Comparison of ENCODE assay signal across 2 cellular contexts in the genomic region with DNA sequence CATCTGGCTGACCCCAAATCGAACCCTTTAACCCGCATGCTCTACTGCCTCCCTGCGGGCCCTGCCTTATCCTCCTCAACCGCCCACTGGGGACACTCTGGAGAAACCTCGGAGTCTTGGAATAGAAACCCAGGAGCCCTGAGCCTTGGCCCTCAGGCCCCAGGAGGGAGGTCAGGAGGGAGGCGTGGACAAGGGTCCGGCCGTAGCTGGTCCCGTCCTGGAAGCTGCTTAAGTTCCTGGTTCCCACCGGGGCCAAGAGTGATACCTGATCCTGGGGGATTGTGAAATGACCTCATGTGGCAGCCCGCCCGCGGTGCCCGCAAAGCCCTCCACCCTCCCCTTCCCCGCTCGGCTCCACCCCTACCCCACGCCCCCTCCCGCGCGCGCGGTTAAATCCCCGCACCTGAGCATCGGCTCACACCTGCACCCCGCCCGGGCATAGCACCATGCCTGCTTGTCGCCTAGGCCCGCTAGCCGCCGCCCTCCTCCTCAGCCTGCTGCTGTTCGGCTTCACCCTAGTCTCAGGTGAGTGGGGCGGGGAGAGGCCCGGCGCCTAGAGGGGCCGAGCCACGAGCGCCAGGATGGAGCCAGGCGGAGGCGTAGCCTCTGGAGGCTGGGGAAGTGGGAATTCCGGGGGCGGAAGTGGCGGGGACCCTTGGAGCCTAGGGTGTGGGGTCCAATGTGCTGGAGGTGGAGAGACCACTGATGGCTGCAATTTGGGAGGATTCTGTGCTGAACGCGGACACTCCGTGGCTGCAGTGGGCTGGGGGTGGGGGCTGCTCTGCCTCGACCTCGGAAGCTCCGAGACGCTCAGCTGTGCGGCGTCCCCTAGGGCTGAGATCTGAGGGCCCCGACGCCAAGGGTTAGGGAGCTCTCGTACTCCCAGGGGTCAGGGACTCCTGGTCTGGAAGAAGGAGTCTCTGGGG.
TF ChIP-seq lines count a peak whose summit lies in the region.

A gene with protein sequence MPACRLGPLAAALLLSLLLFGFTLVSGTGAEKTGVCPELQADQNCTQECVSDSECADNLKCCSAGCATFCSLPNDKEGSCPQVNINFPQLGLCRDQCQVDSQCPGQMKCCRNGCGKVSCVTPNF (plus strand): TSS at position 418 of the 926 bp plus-strand sequence. CDS start 29 bp downstream, at position 447.

TF ChIP-seq in A549, 52 proteins besides CTCF, POLR2A, EP300 and RAD21 (continued from another document):
- TF ChIP-seq, protein P1, sequence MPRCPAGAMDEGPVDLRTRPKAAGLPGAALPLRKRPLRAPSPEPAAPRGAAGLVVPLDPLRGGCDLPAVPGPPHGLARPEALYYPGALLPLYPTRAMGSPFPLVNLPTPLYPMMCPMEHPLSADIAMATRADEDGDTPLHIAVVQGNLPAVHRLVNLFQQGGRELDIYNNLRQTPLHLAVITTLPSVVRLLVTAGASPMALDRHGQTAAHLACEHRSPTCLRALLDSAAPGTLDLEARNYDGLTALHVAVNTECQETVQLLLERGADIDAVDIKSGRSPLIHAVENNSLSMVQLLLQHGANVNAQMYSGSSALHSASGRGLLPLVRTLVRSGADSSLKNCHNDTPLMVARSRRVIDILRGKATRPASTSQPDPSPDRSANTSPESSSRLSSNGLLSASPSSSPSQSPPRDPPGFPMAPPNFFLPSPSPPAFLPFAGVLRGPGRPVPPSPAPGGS (IDR thresholded peaks at IDR 0.05), result no peak
- TF ChIP-seq MAZ (IDR thresholded peaks at IDR 0.05; ENCODE audit: borderline replicate concordance, low read depth, low read length) (no peak), RNF2 (IDR thresholded peaks at IDR 0.05; ENCODE audit: borderline replicate concordance, low read depth) (no peak), RFX5 (IDR thresholded peaks at IDR 0.05) (no peak), FOXS1 (CRISPR knock-in tag; IDR thresholded peaks at IDR 0.05) (no peak)
TF ChIP-seq in A549: peak in this region for 0.

TF ChIP-seq in GM23338, 12 proteins besides CTCF, POLR2A, EP300 and RAD21 (continued from another document):
- TF ChIP-seq, protein P2, sequence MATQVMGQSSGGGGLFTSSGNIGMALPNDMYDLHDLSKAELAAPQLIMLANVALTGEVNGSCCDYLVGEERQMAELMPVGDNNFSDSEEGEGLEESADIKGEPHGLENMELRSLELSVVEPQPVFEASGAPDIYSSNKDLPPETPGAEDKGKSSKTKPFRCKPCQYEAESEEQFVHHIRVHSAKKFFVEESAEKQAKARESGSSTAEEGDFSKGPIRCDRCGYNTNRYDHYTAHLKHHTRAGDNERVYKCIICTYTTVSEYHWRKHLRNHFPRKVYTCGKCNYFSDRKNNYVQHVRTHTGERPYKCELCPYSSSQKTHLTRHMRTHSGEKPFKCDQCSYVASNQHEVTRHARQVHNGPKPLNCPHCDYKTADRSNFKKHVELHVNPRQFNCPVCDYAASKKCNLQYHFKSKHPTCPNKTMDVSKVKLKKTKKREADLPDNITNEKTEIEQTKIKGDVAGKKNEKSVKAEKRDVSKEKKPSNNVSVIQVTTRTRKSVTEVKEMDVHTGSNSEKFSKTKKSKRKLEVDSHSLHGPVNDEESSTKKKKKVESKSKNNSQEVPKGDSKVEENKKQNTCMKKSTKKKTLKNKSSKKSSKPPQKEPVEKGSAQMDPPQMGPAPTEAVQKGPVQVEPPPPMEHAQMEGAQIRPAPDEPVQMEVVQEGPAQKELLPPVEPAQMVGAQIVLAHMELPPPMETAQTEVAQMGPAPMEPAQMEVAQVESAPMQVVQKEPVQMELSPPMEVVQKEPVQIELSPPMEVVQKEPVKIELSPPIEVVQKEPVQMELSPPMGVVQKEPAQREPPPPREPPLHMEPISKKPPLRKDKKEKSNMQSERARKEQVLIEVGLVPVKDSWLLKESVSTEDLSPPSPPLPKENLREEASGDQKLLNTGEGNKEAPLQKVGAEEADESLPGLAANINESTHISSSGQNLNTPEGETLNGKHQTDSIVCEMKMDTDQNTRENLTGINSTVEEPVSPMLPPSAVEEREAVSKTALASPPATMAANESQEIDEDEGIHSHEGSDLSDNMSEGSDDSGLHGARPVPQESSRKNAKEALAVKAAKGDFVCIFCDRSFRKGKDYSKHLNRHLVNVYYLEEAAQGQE (IDR thresholded peaks at IDR 0.05; ENCODE audit: unreplicated experiment), result no peak
- no peak for TF ChIP-seq JUNB (IDR thresholded peaks at IDR 0.05; ENCODE audit: unreplicated experiment)
- TF ChIP-seq, protein P3, sequence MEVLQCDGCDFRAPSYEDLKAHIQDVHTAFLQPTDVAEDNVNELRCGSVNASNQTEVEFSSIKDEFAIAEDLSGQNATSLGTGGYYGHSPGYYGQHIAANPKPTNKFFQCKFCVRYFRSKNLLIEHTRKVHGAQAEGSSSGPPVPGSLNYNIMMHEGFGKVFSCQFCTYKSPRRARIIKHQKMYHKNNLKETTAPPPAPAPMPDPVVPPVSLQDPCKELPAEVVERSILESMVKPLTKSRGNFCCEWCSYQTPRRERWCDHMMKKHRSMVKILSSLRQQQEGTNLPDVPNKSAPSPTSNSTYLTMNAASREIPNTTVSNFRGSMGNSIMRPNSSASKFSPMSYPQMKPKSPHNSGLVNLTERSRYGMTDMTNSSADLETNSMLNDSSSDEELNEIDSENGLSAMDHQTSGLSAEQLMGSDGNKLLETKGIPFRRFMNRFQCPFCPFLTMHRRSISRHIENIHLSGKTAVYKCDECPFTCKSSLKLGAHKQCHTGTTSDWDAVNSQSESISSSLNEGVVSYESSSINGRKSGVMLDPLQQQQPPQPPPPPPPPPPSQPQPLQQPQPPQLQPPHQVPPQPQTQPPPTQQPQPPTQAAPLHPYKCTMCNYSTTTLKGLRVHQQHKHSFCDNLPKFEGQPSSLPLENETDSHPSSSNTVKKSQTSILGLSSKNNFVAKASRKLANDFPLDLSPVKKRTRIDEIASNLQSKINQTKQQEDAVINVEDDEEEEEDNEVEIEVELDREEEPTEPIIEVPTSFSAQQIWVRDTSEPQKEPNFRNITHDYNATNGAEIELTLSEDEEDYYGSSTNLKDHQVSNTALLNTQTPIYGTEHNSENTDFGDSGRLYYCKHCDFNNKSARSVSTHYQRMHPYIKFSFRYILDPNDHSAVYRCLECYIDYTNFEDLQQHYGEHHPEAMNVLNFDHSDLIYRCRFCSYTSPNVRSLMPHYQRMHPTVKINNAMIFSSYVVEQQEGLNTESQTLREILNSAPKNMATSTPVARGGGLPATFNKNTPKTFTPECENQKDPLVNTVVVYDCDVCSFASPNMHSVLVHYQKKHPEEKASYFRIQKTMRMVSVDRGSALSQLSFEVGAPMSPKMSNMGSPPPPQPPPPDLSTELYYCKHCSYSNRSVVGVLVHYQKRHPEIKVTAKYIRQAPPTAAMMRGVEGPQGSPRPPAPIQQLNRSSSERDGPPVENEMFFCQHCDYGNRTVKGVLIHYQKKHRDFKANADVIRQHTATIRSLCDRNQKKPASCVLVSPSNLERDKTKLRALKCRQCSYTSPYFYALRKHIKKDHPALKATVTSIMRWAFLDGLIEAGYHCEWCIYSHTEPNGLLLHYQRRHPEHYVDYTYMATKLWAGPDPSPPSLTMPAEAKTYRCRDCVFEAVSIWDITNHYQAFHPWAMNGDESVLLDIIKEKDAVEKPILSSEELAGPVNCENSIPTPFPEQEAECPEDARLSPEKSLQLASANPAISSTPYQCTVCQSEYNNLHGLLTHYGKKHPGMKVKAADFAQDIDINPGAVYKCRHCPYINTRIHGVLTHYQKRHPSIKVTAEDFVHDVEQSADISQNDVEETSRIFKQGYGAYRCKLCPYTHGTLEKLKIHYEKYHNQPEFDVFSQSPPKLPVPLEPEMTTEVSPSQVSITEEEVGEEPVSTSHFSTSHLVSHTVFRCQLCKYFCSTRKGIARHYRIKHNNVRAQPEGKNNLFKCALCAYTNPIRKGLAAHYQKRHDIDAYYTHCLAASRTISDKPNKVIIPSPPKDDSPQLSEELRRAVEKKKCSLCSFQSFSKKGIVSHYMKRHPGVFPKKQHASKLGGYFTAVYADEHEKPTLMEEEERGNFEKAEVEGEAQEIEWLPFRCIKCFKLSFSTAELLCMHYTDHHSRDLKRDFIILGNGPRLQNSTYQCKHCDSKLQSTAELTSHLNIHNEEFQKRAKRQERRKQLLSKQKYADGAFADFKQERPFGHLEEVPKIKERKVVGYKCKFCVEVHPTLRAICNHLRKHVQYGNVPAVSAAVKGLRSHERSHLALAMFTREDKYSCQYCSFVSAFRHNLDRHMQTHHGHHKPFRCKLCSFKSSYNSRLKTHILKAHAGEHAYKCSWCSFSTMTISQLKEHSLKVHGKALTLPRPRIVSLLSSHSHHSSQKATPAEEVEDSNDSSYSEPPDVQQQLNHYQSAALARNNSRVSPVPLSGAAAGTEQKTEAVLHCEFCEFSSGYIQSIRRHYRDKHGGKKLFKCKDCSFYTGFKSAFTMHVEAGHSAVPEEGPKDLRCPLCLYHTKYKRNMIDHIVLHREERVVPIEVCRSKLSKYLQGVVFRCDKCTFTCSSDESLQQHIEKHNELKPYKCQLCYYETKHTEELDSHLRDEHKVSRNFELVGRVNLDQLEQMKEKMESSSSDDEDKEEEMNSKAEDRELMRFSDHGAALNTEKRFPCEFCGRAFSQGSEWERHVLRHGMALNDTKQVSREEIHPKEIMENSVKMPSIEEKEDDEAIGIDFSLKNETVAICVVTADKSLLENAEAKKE (CRISPR knock-in tag; IDR thresholded peaks at IDR 0.05), result no peak
- TF ChIP-seq STAT1 (IDR thresholded peaks at IDR 0.05; ENCODE audit: unreplicated experiment), result no peak
- TF ChIP-seq EZH2 (IDR thresholded peaks at IDR 0.05; ENCODE audit: low read depth, unreplicated experiment), result no peak
- no peak for TF ChIP-seq CREB1 (CRISPR knock-in tag; IDR thresholded peaks at IDR 0.05; ENCODE audit: low read depth)
- no peak for TF ChIP-seq POLR2AphosphoS5 (IDR thresholded peaks at IDR 0.05; ENCODE audit: low read depth)
- TF ChIP-seq EZH2phosphoT487 (IDR thresholded peaks at IDR 0.05; ENCODE audit: unreplicated experiment), result no peak
- TF ChIP-seq ZNF114 (CRISPR knock-in tag; IDR thresholded peaks at IDR 0.05), result no peak
- TF ChIP-seq ZNF331 (CRISPR knock-in tag; IDR thresholded peaks at IDR 0.05; ENCODE audit: low read depth), result no peak
- TF ChIP-seq NANOG (IDR thresholded peaks at IDR 0.05; ENCODE audit: borderline replicate concordance), result no peak
